ENCODE assay signal across 8 cellular contexts in genomic region chr10:97292097-97292861, GRCh38.
DNase-seq lines count a peak whose midpoint lies in the region; ATAC-seq and FAIRE-seq lines count a peak whose summit lies in the region.

TSS of gene ARHGAP19 (minus strand) at chr10:97292637. CDS start at chr10:97292627, 10 bp downstream.

- ATAC-seq in GM19035 (IDR thresholded peaks at IDR 0.05; ENCODE audit: unreplicated experiment) (peak; percentile 97), HG03354 (IDR thresholded peaks at IDR 0.05; ENCODE audit: poor library complexity, severe bottlenecking, unreplicated experiment) (peak; percentile 97)
- ATAC-seq in activated CD4-positive, CD25-positive, alpha-beta regulatory T cell treated with anti-CD3 and anti-CD28 coated beads, Interleukin-2, amount 50 U/mL, for 24 hours = peak; percentile 99

- peak; percentile 77 for FAIRE-seq in islet of Langerhans (lab: Jason Lieb, UNC)

- DNase-seq in AML-193 (lab: John Stamatoyannopoulos, UW) (peak; percentile 98), NCI-H446 treated with DMSO at 0.1 percent for 48 hours (lab: John Stamatoyannopoulos, UW) (peak; percentile 96), cerebellar nuclear complex (lab: John Stamatoyannopoulos, UW) (peak; percentile 88 to 97)
- peak; percentile 82 for DNase-seq in stimulated activated CD4-positive, alpha-beta T cell treated with anti-CD3 and anti-CD28 coated beads, Interleukin-12 subunit alpha, Interleukin-12 subunit beta, amount 100 ng/mL, for 4 hours

Comparison
In these comparisons a context has a peak if more than half of its experiments do, and no peak if none do; other contexts are left out.
1. Peak in every context shown above with its lines: DNase-seq and ATAC-seq.